ENCODE assay signal across 1 cellular context in genomic region chr2:70683455-70683854, GRCh38.
TF ChIP-seq lines count a peak whose summit lies in the region.

No MANE protein-coding gene starts in this region.

TF ChIP-seq in GM23338, 12 proteins besides CTCF, POLR2A, EP300 and RAD21 (continued from another document):
- TF ChIP-seq JUNB (IDR thresholded peaks at IDR 0.05; ENCODE audit: unreplicated experiment) (no peak), EZH2 (IDR thresholded peaks at IDR 0.05; ENCODE audit: low read depth, unreplicated experiment) (no peak), ZNF114 (CRISPR knock-in tag; IDR thresholded peaks at IDR 0.05) (no peak), ZNF331 (CRISPR knock-in tag; IDR thresholded peaks at IDR 0.05; ENCODE audit: low read depth) (no peak), CREB1 (CRISPR knock-in tag; IDR thresholded peaks at IDR 0.05; ENCODE audit: low read depth) (no peak)
